11 cellular contexts compared by ENCODE assay signal in genomic region chr16:21608647-21609328, GRCh38. TPM values are rescaled to one million over a fixed set of nuclear protein-coding genes. Genes with fewer than 3 reads are reported as not detected.
DNase-seq lines count a peak whose midpoint lies in the region; ATAC-seq and TF ChIP-seq lines count a peak whose summit lies in the region.
"Had no signal": no experiment of that assay in that cellular context is flagged by ENCODE, and none has a peak within 500 bp of the region (broad histone marks: within the 10 kb centered on the region; RNA-seq: fewer than 3 reads in every experiment).

No MANE protein-coding gene starts in this region.

- H3K9me3 ChIP-seq in HAP-1 = no peaks in the 10 kb centered on the region

- peaks cover 11% of the 10 kb centered on the region for H3K36me3 Mint-ChIP-seq in activated naive CD4-positive, alpha-beta T cell treated with anti-CD3 and anti-CD28 coated beads, Interleukin-2, amount 10 ng/mL, durations not matched to agents 7 days and 5 days
- peaks cover 6% of the 10 kb centered on the region for H3K36me3 Mint-ChIP-seq in T-cell

- H3K9me3 Mint-ChIP-seq in activated naive CD4-positive, alpha-beta T cell treated with anti-CD3 and anti-CD28 coated beads, Interleukin-2, amount 10 ng/mL, durations not matched to agents 7 days and 5 days = no peaks in the 10 kb centered on the region
- H3K9me3 Mint-ChIP-seq in T-cell = no peaks in the 10 kb centered on the region
- H3K9me3 Mint-ChIP-seq: activated T-helper 2 cell treated with anti-CD3 and anti-CD28 coated beads, Interferon-gamma antibody, Interleukin-2, Interleukin-4, amounts not matched to agents 10 μg/mL and 5 μg/mL and 100 μg/mL, durations not matched to agents 14 hours and 24 hours and 36 hours had no signal

- DNase-seq in activated naive CD4-positive, alpha-beta T cell treated with anti-CD3 and anti-CD28 coated beads, Interleukin-2, amount 10 ng/mL, durations not matched to agents 7 days and 5 days = peak; percentile 58
- DNase-seq in activated naive CD4-positive, alpha-beta T cell treated with anti-CD3 and anti-CD28 coated beads, Interleukin-2, amount 50 U/mL, for 16 hours = no peak
- DNase-seq in T-cell (peak in 3 of 34 experiments; percentile 9 to 25 (median 23)), fibroblast of pulmonary artery (ENCODE audit: low read depth) (peak; percentile 11), superior temporal gyrus (ENCODE audit: extremely low spot score) (peak; percentile 7), HAP-1 (ENCODE audit: low spot score in 2 of 2) (no peak), NCI-H2107 (lab: John Stamatoyannopoulos, UW) (no peak), inferior parietal cortex (ENCODE audit: extremely low spot score) (no peak)
- DNase-seq: NCI-H2227 treated with DMSO at 0.1 percent for 48 hours, posterior cingulate gyrus had no signal

- peak overlapping the region; percentile 12 for H3K27ac Mint-ChIP-seq in activated naive CD4-positive, alpha-beta T cell treated with anti-CD3 and anti-CD28 coated beads, Interleukin-2, amount 10 ng/mL, durations not matched to agents 7 days and 5 days
- peak overlapping the region; percentile 12 to 56 for H3K27ac Mint-ChIP-seq in T-cell
- H3K27ac Mint-ChIP-seq: activated T-helper 2 cell treated with anti-CD3 and anti-CD28 coated beads, Interferon-gamma antibody, Interleukin-2, Interleukin-4, amounts not matched to agents 10 μg/mL and 5 μg/mL and 100 μg/mL, durations not matched to agents 14 hours and 24 hours and 36 hours had no signal

- H3K4me1 Mint-ChIP-seq in activated naive CD4-positive, alpha-beta T cell treated with anti-CD3 and anti-CD28 coated beads, Interleukin-2, amount 10 ng/mL, durations not matched to agents 7 days and 5 days = peaks cover 80% of the 10 kb centered on the region
- H3K4me1 Mint-ChIP-seq in T-cell = peaks cover 82 to 86% (median 84%) of the 10 kb centered on the region in 3 donors

- H3K4me3 Mint-ChIP-seq in activated naive CD4-positive, alpha-beta T cell treated with anti-CD3 and anti-CD28 coated beads, Interleukin-2, amount 10 ng/mL, durations not matched to agents 7 days and 5 days = no peak overlapping the region
- H3K4me3 Mint-ChIP-seq in T-cell = peak overlapping the region in 2 of 3 donors; percentile 24 to 40

- H3K4me3 ChIP-seq in fibroblast of pulmonary artery (replicated peaks; ENCODE audit: low read depth, low read length) (no peak overlapping the region), HAP-1 (no peak overlapping the region)

- in situ Hi-C loops in HAP-1 (cut with MboI; ENCODE audit: low sequenced_read_pairs) = no loop called here

- H3K36me3 ChIP-seq in HAP-1 (replicated peaks) = peaks cover 5% of the 10 kb centered on the region; the same call in 1 of the 2 replicates

- no peaks in the 10 kb centered on the region for H3K27me3 Mint-ChIP-seq in activated naive CD4-positive, alpha-beta T cell treated with anti-CD3 and anti-CD28 coated beads, Interleukin-2, amount 10 ng/mL, durations not matched to agents 7 days and 5 days
- no peaks in the 10 kb centered on the region for H3K27me3 Mint-ChIP-seq in T-cell

- CTCF ChIA-PET in activated naive CD4-positive, alpha-beta T cell treated with anti-CD3 and anti-CD28 coated beads, Interleukin-2, amount 10 ng/mL, durations not matched to agents 7 days and 5 days (lab: Charles Lee) = interaction anchor here (0.7 to 1.6 kb wide), 3 partner anchors 12 to 32 kb away, joined by 3 to 6 read pairs (median 3); no protein-coding TSS in a partner anchor
- CTCF ChIA-PET in T-cell (lab: Charles Lee) = interaction anchor here in 1 of 2 donors (0.8 to 1.2 kb wide), 2 partner anchors 31 to 99 kb away, joined by 3 to 4 read pairs; no protein-coding TSS in a partner anchor

- no peak for TF ChIP-seq CTCF in fibroblast of pulmonary artery (IDR thresholded peaks at IDR 0.05; ENCODE audit: low read length, missing control alignments)

- peak; percentile 24 to 82 (median 68) for ATAC-seq in T-cell (replicated peaks in 1 of 4)

- no peaks in the 10 kb centered on the region for H3K27me3 ChIP-seq in HAP-1 (ENCODE audit: low read depth)

- peaks cover 41% of the 10 kb centered on the region for H3K4me1 ChIP-seq in HAP-1

- POLR2A ChIA-PET in T-cell (lab: Charles Lee) = no interaction called here

RNA-seq across cellular contexts. Expression of gene METTL9, which starts 9.4 kb away (rescaled TPM):
- 10 to 100 TPM; 69.3 to 93.3 (median 75.5) TPM for total RNA-seq in T-cell

RNA-seq across cellular contexts. Expression of gene IGSF6, which starts 43.6 kb away (rescaled TPM):
- total RNA-seq in T-cell = under 1 TPM; 0.15 to 0.60 (median 0.28) TPM
- total RNA-seq: activated T-helper 2 cell treated with anti-CD3 and anti-CD28 coated beads, Interferon-gamma antibody, Interleukin-2, Interleukin-4, amounts not matched to agents 10 μg/mL and 5 μg/mL and 100 μg/mL, durations not matched to agents 14 hours and 24 hours and 36 hours had no signal

RNA-seq across cellular contexts. Expression of gene OTOA, which starts 55.0 kb away (rescaled TPM):
- total RNA-seq in T-cell = under 1 TPM in 3 of 5 donors, not detected in 2; 0.18 to 0.20 (median 0.19) TPM
- total RNA-seq: activated T-helper 2 cell treated with anti-CD3 and anti-CD28 coated beads, Interferon-gamma antibody, Interleukin-2, Interleukin-4, amounts not matched to agents 10 μg/mL and 5 μg/mL and 100 μg/mL, durations not matched to agents 14 hours and 24 hours and 36 hours had no signal

Comparison
In these comparisons a context has a peak if more than half of its experiments do, and no peak if none do; other contexts are left out.
1. DNase-seq: peak in activated naive CD4-positive, alpha-beta T cell treated with anti-CD3 and anti-CD28 coated beads, Interleukin-2, amount 10 ng/mL, durations not matched to agents 7 days and 5 days (single experiment), fibroblast of pulmonary artery (single experiment) and superior temporal gyrus (single experiment); none in activated naive CD4-positive, alpha-beta T cell treated with anti-CD3 and anti-CD28 coated beads, Interleukin-2, amount 50 U/mL, for 16 hours (single experiment), HAP-1 (0 of 2), NCI-H2107 (single experiment) and inferior parietal cortex (single experiment).